8 cellular contexts compared by ENCODE assay signal in genomic region chr5:139635606-139636206, GRCh38. TPM values are rescaled to one million over a fixed set of nuclear protein-coding genes. Genes with fewer than 3 reads are reported as not detected.
A peak's percentile ranks its signal among the peaks of the same experiment; 100 is the strongest.
DNase-seq lines count a peak whose midpoint lies in the region; ATAC-seq and TF ChIP-seq lines count a peak whose summit lies in the region.

No MANE protein-coding gene starts in this region.

- H3K4me3 ChIP-seq in HL-60 (replicated peaks; ENCODE audit: insufficient read depth, low read length), result no peak overlapping the region

- no peaks in the 10 kb centered on the region for H3K27me3 Mint-ChIP-seq in stimulated activated naive CD8-positive, alpha-beta T cell treated with anti-CD3 and anti-CD28 coated beads, Interleukin-15, amount 100 ng/mL, for 72 hours

- peaks cover 65% of the 10 kb centered on the region for H3K4me1 Mint-ChIP-seq in stimulated activated naive CD8-positive, alpha-beta T cell treated with anti-CD3 and anti-CD28 coated beads, Interleukin-15, amount 100 ng/mL, for 72 hours

- intact Hi-C loops in left colon (cut with DNase I, micrococcal nuclease), result loop anchor here in 1 of 2 donors (5.0 kb wide), 1 partner anchor 132 kb away; no protein-coding TSS in a partner anchor

- peak; percentile 8 for TF ChIP-seq CTCF in HL-60 (IDR thresholded peaks at IDR 0.05; ENCODE audit: insufficient read depth, low read length)

- no peak overlapping the region for H3K27ac ChIP-seq in HL-60 (replicated peaks)

- H3K4me3 Mint-ChIP-seq in stimulated activated naive CD8-positive, alpha-beta T cell treated with anti-CD3 and anti-CD28 coated beads, Interleukin-15, amount 100 ng/mL, for 72 hours, result peak overlapping the region; percentile 65 to 82

- H3K27me3 ChIP-seq in HL-60 (ENCODE audit: insufficient read depth, poor library complexity, severe bottlenecking), result no peaks in the 10 kb centered on the region

- peak; percentile 96 for DNase-seq in Daoy (ENCODE audit: low read depth)
- peak in 1 of 2 experiments; percentile 33 for DNase-seq in HL-60 (ENCODE audit: low read depth in 1 of 2, low spot score in 1 of 2)
- DNase-seq in SHP77 (lab: John Stamatoyannopoulos, UW), result peak; percentile 96 to 97
- peak; percentile 50 for DNase-seq in cerebellum (ENCODE audit: low spot score)
- DNase-seq in left colon, result peak; percentile 81 to 94
- DNase-seq in stimulated activated naive CD8-positive, alpha-beta T cell treated with anti-CD3 and anti-CD28 coated beads, Interleukin-15, amount 100 ng/mL, for 72 hours, result peak in 1 of 2 donors; percentile 18
- DNase-seq in NCI-H1048 (lab: John Stamatoyannopoulos, UW), result no peak

- no peaks in the 10 kb centered on the region for H3K9me3 Mint-ChIP-seq in stimulated activated naive CD8-positive, alpha-beta T cell treated with anti-CD3 and anti-CD28 coated beads, Interleukin-15, amount 100 ng/mL, for 72 hours

- H3K27ac Mint-ChIP-seq in stimulated activated naive CD8-positive, alpha-beta T cell treated with anti-CD3 and anti-CD28 coated beads, Interleukin-15, amount 100 ng/mL, for 72 hours, result peak overlapping the region; percentile 49 to 95

- ATAC-seq in left colon, result peak; percentile 66
- no peak for ATAC-seq in stimulated activated naive CD8-positive, alpha-beta T cell treated with anti-CD3 and anti-CD28 coated beads, Interleukin-15, amount 100 ng/mL, for 72 hours
- no peak for ATAC-seq in HG02884 (IDR thresholded peaks at IDR 0.05; ENCODE audit: unreplicated experiment)

RNA-seq across cellular contexts. Expression of gene CXXC5, which starts 12.4 kb away (rescaled TPM):
- 199 and 205 TPM in 2 replicates for total RNA-seq in Daoy (2014; rRNA removed; shearing (Covaris generic))
- total RNA-seq in cerebellum (76.6 TPM), left colon (10 to 100 TPM; 28.2 to 30.2 TPM)
